ENCODE assay signal across 1 cellular context in the genomic region with DNA sequence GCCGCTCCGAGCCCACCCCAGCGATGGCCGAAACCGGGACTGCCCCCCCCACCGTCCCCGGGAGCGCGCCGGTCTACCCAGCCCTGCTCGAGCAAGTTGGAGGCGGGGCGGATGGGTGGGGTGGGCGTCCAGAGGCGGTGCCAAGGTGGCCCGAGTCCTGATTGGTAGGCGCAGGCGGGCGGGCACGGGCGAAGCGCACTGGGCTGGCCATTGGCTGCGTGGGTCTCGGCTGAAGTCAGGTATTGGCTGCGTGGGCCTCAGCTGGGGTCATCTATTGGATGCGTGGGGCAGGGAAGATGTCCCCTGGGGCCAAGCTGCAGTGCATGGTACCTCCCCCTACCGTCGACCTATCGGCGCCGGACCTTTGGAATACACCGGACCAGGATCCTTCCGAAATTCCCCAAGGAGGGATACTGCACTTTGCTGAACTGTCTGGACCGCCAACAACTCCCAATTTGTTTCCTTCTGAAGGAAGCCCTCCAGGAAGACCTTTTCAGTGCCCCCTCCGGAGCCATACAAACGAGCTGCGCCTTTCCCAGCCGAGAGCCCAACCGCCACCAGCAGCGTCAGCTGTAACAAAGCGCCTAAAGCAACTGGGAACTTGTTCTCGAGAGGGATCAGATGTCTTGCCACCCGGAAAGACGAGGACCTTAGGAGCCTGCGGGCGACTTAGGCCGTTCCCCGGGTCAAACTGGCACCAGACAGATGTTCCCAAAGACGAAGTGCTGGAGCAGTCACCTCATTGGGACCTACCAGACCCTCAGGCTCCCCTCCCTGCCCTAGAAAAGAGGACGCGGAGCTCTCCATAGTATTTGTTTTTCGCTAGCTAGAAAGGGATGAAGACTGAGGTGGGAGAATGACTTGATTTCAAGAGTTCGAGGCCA.
TF ChIP-seq lines count a peak whose summit lies in the region.

Gene HOMEZ (minus strand): TSS at position 113 of the 884 bp plus-strand sequence. CDS start 180 bp downstream, outside the sequence.

TF ChIP-seq in HEK293, 187 proteins besides CTCF, POLR2A, EP300 and RAD21 (continued from another document and continues in another):
- TF ChIP-seq, protein P1, sequence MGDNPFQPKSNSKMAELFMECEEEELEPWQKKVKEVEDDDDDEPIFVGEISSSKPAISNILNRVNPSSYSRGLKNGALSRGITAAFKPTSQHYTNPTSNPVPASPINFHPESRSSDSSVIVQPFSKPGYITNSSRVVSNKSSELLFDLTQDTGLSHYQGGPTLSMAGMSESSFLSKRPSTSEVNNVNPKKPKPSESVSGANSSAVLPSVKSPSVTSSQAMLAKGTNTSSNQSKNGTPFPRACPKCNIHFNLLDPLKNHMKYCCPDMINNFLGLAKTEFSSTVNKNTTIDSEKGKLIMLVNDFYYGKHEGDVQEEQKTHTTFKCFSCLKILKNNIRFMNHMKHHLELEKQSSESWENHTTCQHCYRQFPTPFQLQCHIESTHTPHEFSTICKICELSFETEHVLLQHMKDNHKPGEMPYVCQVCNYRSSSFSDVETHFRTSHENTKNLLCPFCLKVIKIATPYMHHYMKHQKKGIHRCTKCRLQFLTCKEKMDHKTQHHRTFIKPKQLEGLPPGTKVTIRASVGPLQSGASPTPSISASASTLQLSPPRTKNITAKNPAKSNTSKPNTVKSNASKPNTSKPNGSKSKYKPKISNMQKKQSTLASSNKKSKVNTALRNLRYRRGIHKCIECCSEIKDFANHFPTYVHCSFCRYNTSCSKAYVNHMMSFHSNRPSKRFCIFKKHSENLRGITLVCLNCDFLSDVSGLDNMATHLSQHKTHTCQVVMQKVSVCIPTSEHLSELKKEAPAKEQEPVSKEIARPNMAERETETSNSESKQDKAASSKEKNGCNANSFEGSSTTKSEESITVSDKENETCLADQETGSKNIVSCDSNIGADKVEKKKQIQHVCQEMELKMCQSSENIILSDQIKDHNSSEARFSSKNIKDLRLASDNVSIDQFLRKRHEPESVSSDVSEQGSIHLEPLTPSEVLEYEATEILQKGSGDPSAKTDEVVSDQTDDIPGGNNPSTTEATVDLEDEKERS (tag by site-specific recombination; IDR thresholded peaks at IDR 0.05), result no peak
- TF ChIP-seq SCRT1 (tag by site-specific recombination; IDR thresholded peaks at IDR 0.05; ENCODE audit: borderline replicate concordance) (no peak), ZNF449 (tag by site-specific recombination; IDR thresholded peaks at IDR 0.05) (peak; percentile 97), ZNF202 (tag by site-specific recombination; IDR thresholded peaks at IDR 0.05; ENCODE audit: borderline replicate concordance) (no peak), ZNF132 (tag by site-specific recombination; IDR thresholded peaks at IDR 0.05; ENCODE audit: borderline replicate concordance) (no peak), ZNF404 (tag by site-specific recombination; IDR thresholded peaks at IDR 0.05) (no peak), ZNF585B (tag by site-specific recombination; IDR thresholded peaks at IDR 0.05) (no peak), ZNF211 (tag by site-specific recombination; IDR thresholded peaks at IDR 0.05; ENCODE audit: low read depth) (no peak), OSR2 (tag by site-specific recombination; IDR thresholded peaks at IDR 0.05) (no peak), ZNF747 (tag by site-specific recombination; IDR thresholded peaks at IDR 0.05) (no peak), ZNF302 (tag by site-specific recombination; IDR thresholded peaks at IDR 0.05; ENCODE audit: low read depth) (no peak), ZNF555 (tag by site-specific recombination; conservative IDR thresholded peaks at IDR 0.05) (no peak), ZNF423 (tag by site-specific recombination; IDR thresholded peaks at IDR 0.05) (peak; percentile 87), ZNF157 (tag by site-specific recombination; IDR thresholded peaks at IDR 0.05) (no peak), RBAK (tag by site-specific recombination; IDR thresholded peaks at IDR 0.05) (no peak), PRDM10 (tag by site-specific recombination; IDR thresholded peaks at IDR 0.05) (peak; percentile 92), ZNF426 (tag by site-specific recombination; IDR thresholded peaks at IDR 0.05) (no peak), ZNF670 (tag by site-specific recombination; IDR thresholded peaks at IDR 0.05; ENCODE audit: low read depth) (no peak), ZNF707 (tag by site-specific recombination; IDR thresholded peaks at IDR 0.05) (no peak), ZNF391 (tag by site-specific recombination; IDR thresholded peaks at IDR 0.05; ENCODE audit: borderline replicate concordance, low read depth) (peak; percentile 15; the same call in 1 of the 2 replicates), ZSCAN4 (tag by site-specific recombination; IDR thresholded peaks at IDR 0.05) (no peak), ZNF112 (tag by site-specific recombination; IDR thresholded peaks at IDR 0.05) (no peak), ZNF639 (tag by site-specific recombination; IDR thresholded peaks at IDR 0.05) (no peak), ZSCAN16 (tag by site-specific recombination; IDR thresholded peaks at IDR 0.05) (no peak), ZNF175 (tag by site-specific recombination; IDR thresholded peaks at IDR 0.05) (no peak), ZXDB (tag by site-specific recombination; IDR thresholded peaks at IDR 0.05) (peak; percentile 75)
- TF ChIP-seq, protein P2, sequence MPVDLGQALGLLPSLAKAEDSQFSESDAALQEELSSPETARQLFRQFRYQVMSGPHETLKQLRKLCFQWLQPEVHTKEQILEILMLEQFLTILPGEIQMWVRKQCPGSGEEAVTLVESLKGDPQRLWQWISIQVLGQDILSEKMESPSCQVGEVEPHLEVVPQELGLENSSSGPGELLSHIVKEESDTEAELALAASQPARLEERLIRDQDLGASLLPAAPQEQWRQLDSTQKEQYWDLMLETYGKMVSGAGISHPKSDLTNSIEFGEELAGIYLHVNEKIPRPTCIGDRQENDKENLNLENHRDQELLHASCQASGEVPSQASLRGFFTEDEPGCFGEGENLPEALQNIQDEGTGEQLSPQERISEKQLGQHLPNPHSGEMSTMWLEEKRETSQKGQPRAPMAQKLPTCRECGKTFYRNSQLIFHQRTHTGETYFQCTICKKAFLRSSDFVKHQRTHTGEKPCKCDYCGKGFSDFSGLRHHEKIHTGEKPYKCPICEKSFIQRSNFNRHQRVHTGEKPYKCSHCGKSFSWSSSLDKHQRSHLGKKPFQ (tag by site-specific recombination; IDR thresholded peaks at IDR 0.05), result no peak
- TF ChIP-seq, protein P3, sequence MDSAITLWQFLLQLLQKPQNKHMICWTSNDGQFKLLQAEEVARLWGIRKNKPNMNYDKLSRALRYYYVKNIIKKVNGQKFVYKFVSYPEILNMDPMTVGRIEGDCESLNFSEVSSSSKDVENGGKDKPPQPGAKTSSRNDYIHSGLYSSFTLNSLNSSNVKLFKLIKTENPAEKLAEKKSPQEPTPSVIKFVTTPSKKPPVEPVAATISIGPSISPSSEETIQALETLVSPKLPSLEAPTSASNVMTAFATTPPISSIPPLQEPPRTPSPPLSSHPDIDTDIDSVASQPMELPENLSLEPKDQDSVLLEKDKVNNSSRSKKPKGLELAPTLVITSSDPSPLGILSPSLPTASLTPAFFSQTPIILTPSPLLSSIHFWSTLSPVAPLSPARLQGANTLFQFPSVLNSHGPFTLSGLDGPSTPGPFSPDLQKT (IDR thresholded peaks at IDR 0.05; ENCODE audit: borderline replicate concordance, low read depth, low read length), result no peak
- TF ChIP-seq, protein P4, sequence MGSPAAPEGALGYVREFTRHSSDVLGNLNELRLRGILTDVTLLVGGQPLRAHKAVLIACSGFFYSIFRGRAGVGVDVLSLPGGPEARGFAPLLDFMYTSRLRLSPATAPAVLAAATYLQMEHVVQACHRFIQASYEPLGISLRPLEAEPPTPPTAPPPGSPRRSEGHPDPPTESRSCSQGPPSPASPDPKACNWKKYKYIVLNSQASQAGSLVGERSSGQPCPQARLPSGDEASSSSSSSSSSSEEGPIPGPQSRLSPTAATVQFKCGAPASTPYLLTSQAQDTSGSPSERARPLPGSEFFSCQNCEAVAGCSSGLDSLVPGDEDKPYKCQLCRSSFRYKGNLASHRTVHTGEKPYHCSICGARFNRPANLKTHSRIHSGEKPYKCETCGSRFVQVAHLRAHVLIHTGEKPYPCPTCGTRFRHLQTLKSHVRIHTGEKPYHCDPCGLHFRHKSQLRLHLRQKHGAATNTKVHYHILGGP (tag by site-specific recombination; IDR thresholded peaks at IDR 0.05), result no peak
- TF ChIP-seq, protein P5, sequence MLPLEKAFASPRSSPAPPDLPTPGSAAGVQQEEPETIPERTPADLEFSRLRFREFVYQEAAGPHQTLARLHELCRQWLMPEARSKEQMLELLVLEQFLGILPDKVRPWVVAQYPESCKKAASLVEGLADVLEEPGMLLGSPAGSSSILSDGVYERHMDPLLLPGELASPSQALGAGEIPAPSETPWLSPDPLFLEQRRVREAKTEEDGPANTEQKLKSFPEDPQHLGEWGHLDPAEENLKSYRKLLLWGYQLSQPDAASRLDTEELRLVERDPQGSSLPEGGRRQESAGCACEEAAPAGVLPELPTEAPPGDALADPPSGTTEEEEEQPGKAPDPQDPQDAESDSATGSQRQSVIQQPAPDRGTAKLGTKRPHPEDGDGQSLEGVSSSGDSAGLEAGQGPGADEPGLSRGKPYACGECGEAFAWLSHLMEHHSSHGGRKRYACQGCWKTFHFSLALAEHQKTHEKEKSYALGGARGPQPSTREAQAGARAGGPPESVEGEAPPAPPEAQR (tag by site-specific recombination; IDR thresholded peaks at IDR 0.05), result no peak
- TF ChIP-seq, protein P6, sequence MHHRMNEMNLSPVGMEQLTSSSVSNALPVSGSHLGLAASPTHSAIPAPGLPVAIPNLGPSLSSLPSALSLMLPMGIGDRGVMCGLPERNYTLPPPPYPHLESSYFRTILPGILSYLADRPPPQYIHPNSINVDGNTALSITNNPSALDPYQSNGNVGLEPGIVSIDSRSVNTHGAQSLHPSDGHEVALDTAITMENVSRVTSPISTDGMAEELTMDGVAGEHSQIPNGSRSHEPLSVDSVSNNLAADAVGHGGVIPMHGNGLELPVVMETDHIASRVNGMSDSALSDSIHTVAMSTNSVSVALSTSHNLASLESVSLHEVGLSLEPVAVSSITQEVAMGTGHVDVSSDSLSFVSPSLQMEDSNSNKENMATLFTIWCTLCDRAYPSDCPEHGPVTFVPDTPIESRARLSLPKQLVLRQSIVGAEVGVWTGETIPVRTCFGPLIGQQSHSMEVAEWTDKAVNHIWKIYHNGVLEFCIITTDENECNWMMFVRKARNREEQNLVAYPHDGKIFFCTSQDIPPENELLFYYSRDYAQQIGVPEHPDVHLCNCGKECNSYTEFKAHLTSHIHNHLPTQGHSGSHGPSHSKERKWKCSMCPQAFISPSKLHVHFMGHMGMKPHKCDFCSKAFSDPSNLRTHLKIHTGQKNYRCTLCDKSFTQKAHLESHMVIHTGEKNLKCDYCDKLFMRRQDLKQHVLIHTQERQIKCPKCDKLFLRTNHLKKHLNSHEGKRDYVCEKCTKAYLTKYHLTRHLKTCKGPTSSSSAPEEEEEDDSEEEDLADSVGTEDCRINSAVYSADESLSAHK (tag by site-specific recombination; IDR thresholded peaks at IDR 0.05), result no peak
